28 cellular contexts compared by ENCODE assay signal in genomic region chr9:15182755-15183154, GRCh38.
A peak's percentile ranks its signal among the peaks of the same experiment; 100 is the strongest.
DNase-seq lines count a peak whose midpoint lies in the region; ATAC-seq and TF ChIP-seq lines count a peak whose summit lies in the region.
"Had no signal": no experiment of that assay in that cellular context is flagged by ENCODE, and none has a peak within 500 bp of the region (broad histone marks: within the 10 kb centered on the region; RNA-seq: fewer than 3 reads in every experiment).

No MANE protein-coding gene starts in this region.

- TF ChIP-seq CTCF in SK-N-SH (IDR thresholded peaks at IDR 0.05) (no peak), GM10266 (IDR thresholded peaks at IDR 0.05; ENCODE audit: control insufficient read depth, insufficient read depth, low read depth, missing control alignments) (no peak)

- no peak overlapping the region for H3K4ac ChIP-seq in mesenchymal stem cell (ENCODE audit: low read depth in 1 of 2, low read length in 2 of 2)

- H2AK5ac ChIP-seq in mesenchymal stem cell (ENCODE audit: low read length, severe bottlenecking) = no peak overlapping the region

- no peak overlapping the region for H2BK15ac ChIP-seq in mesenchymal stem cell (ENCODE audit: low read depth, poor library complexity, severe bottlenecking)

- no peak overlapping the region for H4K8ac ChIP-seq in mesenchymal stem cell (ENCODE audit: low read length)

- H3K36me3 ChIP-seq in SK-N-SH (replicated peaks in 1 of 2; ENCODE audit: control insufficient read depth in 1 of 2, insufficient read depth in 2 of 2, low read length in 1 of 2) (no peaks in the 10 kb centered on the region), mesenchymal stem cell (ENCODE audit: control insufficient read depth in 1 of 2, insufficient read depth in 2 of 2, low read depth in 1 of 2, low read length in 2 of 2) (peaks cover 9 to 60% of the 10 kb centered on the region in 2 experiments), MG63 (peaks cover 1% of the 10 kb centered on the region; the same call in 1 of the 2 replicates)
- H3K36me3 ChIP-seq: SJSA1 had no signal

- no peak overlapping the region for H3K23ac ChIP-seq in mesenchymal stem cell (ENCODE audit: low read length in 2 of 2)

- H3K79me2 ChIP-seq in SK-N-SH (ENCODE audit: insufficient read depth) = no peaks in the 10 kb centered on the region

- no peak overlapping the region for H2AFZ ChIP-seq in SK-N-SH (ENCODE audit: low read depth)
- no peak overlapping the region for H2AFZ ChIP-seq in mesenchymal stem cell (ENCODE audit: low read depth, low read length)

- H3K4me2 ChIP-seq in SK-N-SH (no peak overlapping the region), mesenchymal stem cell (ENCODE audit: low read length, poor library complexity, severe bottlenecking) (no peak overlapping the region)

- no peaks in the 10 kb centered on the region for H3K9me3 ChIP-seq in SK-N-SH
- H3K9me3 ChIP-seq in mesenchymal stem cell (ENCODE audit: control insufficient read depth, low read length) = no peaks in the 10 kb centered on the region
- H3K9me3 ChIP-seq in MG63 = no peaks in the 10 kb centered on the region
- H3K9me3 ChIP-seq: esophagus muscularis mucosa, gastrocnemius medialis, lower lobe of right lung, mucosa of descending colon, SJSA1, transverse colon had no signal

- H3K79me1 ChIP-seq in mesenchymal stem cell (replicated peaks; ENCODE audit: low read length, poor library complexity, severe bottlenecking) = peaks cover 5% of the 10 kb centered on the region

- H3K4me1 ChIP-seq in SK-N-SH (ENCODE audit: control insufficient read depth in 1 of 2, insufficient read depth in 2 of 2, low read depth in 1 of 2, low read length in 1 of 2) (peaks cover 0 to 15% of the 10 kb centered on the region in 2 experiments; a peak in 2 of 4 replicates), mesenchymal stem cell (ENCODE audit: control insufficient read depth, insufficient read depth, low read depth, low read length) (no peaks in the 10 kb centered on the region)
- H3K4me1 ChIP-seq: gastrocnemius medialis, lower lobe of right lung, SJSA1, transverse colon had no signal

- 67% methylated on average over 3 of the region's 3 CpGs for WGBS in SK-N-SH (ENCODE audit: low lambda C conversion rate)
- WGBS in mesenchymal stem cell = 77% methylated on average over 3 of the region's 3 CpGs

- no peak for TF ChIP-seq RAD21 in SK-N-SH (IDR thresholded peaks at IDR 0.05; ENCODE audit: low read length)

- H2BK5ac ChIP-seq in mesenchymal stem cell (ENCODE audit: low read depth, low read length, poor library complexity, severe bottlenecking) = no peak overlapping the region

- peak; percentile 79 for DNase-seq in NCI-H1694 (lab: John Stamatoyannopoulos, UW)
- DNase-seq in NCI-H524 (lab: John Stamatoyannopoulos, UW) = peak; percentile 21 to 79
- DNase-seq in SK-N-SH = peak; percentile 33
- peak; percentile 5 for DNase-seq in mesenchymal stem cell
- DNase-seq in activated CD4-positive, alpha-beta T cell treated with anti-CD3 and anti-CD28 coated beads, Interleukin-2, amount 50 U/mL, for 48 hours = no peak
- no peak for DNase-seq in GM10266 (ENCODE audit: extremely low spot score)
- DNase-seq in MG63 = no peak
- DNase-seq: activated CD4-positive, alpha-beta T cell treated with anti-CD3 and anti-CD28 coated beads, Interleukin-2, amount 50 U/mL, for 4 hours; activated naive CD8-positive, alpha-beta T cell treated with anti-CD3 and anti-CD28 coated beads, Interleukin-2, amount 50 U/mL, for 24 hours; activated T-cell treated with anti-CD3 and anti-CD28 coated beads, Interleukin-2, amount 50 U/mL, for 48 hours; CD8-positive, alpha-beta memory T cell; central memory CD4-positive, alpha-beta T cell; EL; endodermal cell; gastrocnemius medialis; hippocampal formation; KBM-7; lower lobe of right lung; mucosa of descending colon; natural killer cell; NCI-H526 treated with DMSO at 0.1 percent for 48 hours; occipital lobe; stimulated activated CD4-positive, alpha-beta T cell treated with anti-CD3 and anti-CD28 coated beads, Interleukin-4, amount 100 ng/mL, for 4 hours; transverse colon had no signal

- H3K14ac ChIP-seq in mesenchymal stem cell (ENCODE audit: low read length in 2 of 2) = no peak overlapping the region

- H3K4me3 ChIP-seq in SK-N-SH (ENCODE audit: low read depth in 2 of 2, low read length in 1 of 2) = no peak overlapping the region
- no peak overlapping the region for H3K4me3 ChIP-seq in mesenchymal stem cell (ENCODE audit: insufficient read depth in 1 of 2, low read depth in 1 of 2, low read length in 2 of 2)
- H3K4me3 ChIP-seq in MG63 = no peak overlapping the region
- H3K4me3 ChIP-seq: esophagus muscularis mucosa, gastrocnemius medialis, GM12878, lower lobe of right lung, mucosa of descending colon, SJSA1, transverse colon had no signal

- no peak overlapping the region for H3K18ac ChIP-seq in mesenchymal stem cell (ENCODE audit: low read depth in 1 of 2, low read length in 2 of 2)

- H3K9ac ChIP-seq in SK-N-SH (no peak overlapping the region), mesenchymal stem cell (ENCODE audit: low read length) (no peak overlapping the region)

- no peaks in the 10 kb centered on the region for H3K9me2 ChIP-seq in SK-N-SH

- no peak for ATAC-seq in HG02970 (IDR thresholded peaks at IDR 0.05; ENCODE audit: low FRiP score, unreplicated experiment)
- ATAC-seq: activated naive CD8-positive, alpha-beta T cell treated with anti-CD3 and anti-CD28 coated beads, Interleukin-2, amount 50 U/mL, for 24 hours; gastrocnemius medialis; GM12878; lower lobe of right lung; mucosa of descending colon; natural killer cell had no signal

- POLR2A ChIA-PET in SK-N-SH (lab: Yijun Ruan, JAX) = no interaction called here

- no peak overlapping the region; a peak in 1 of 4 replicates for H3K27ac ChIP-seq in SK-N-SH (ENCODE audit: low read depth in 2 of 2, low read length in 1 of 2)
- no peak overlapping the region for H3K27ac ChIP-seq in mesenchymal stem cell (ENCODE audit: low read length, poor library complexity, severe bottlenecking)
- H3K27ac ChIP-seq: esophagus muscularis mucosa, gastrocnemius medialis, lower lobe of right lung, SJSA1, transverse colon had no signal

- no peaks in the 10 kb centered on the region for H3F3A ChIP-seq in SK-N-SH (replicated peaks; ENCODE audit: insufficient read depth)

- H3K27me3 ChIP-seq in SK-N-SH (ENCODE audit: insufficient read depth) (no peaks in the 10 kb centered on the region), mesenchymal stem cell (ENCODE audit: control insufficient read depth in 1 of 2, insufficient read depth in 1 of 2, low read length in 2 of 2) (no peaks in the 10 kb centered on the region), MG63 (no peaks in the 10 kb centered on the region)
- H3K27me3 ChIP-seq: esophagus muscularis mucosa, gastrocnemius medialis, SJSA1, transverse colon had no signal

- H2BK120ac ChIP-seq in mesenchymal stem cell (ENCODE audit: low read depth, low read length) = no peak overlapping the region

- CTCF ChIA-PET in SK-N-SH (lab: Yijun Ruan, JAX) = interaction anchor here (0.9 kb wide), 1 partner anchor 29 kb away, joined by 3 read pairs; no protein-coding TSS in a partner anchor

- no peak overlapping the region for H4K91ac ChIP-seq in mesenchymal stem cell (ENCODE audit: low read length)

- no peaks in the 10 kb centered on the region for H4K20me1 ChIP-seq in SK-N-SH (ENCODE audit: insufficient read depth)

- peak in 1 of 2 experiments; percentile 71; a peak in 2 of 4 replicates for TF ChIP-seq EP300 in SK-N-SH (IDR thresholded peaks at IDR 0.05; ENCODE audit: borderline replicate concordance in 1 of 2, low read depth in 1 of 2, low read length in 1 of 2)

- H2BK12ac ChIP-seq in mesenchymal stem cell (ENCODE audit: low read length in 2 of 2) = no peak overlapping the region

TF ChIP-seq in SK-N-SH, 30 proteins besides CTCF, POLR2A, EP300 and RAD21:
- TF ChIP-seq MXI1 (IDR thresholded peaks at IDR 0.05; ENCODE audit: low read depth, low read length) (0 out of 2 replicates have a peak, but pooled peaks have one; percentile 50), FOSL2 (IDR thresholded peaks at IDR 0.05; ENCODE audit: borderline replicate concordance, low read depth) (no peak), TAF1 (IDR thresholded peaks at IDR 0.05; ENCODE audit: borderline replicate concordance, low read depth, low read length) (no peak), CHD2 (IDR thresholded peaks at IDR 0.05; ENCODE audit: low read length, partially characterized antibody) (peak; percentile 30), JUND (IDR thresholded peaks at IDR 0.05) (no peak), RCOR1 (IDR thresholded peaks at IDR 0.05; ENCODE audit: low read length) (peak; percentile 69), TCF12 (IDR thresholded peaks at IDR 0.05) (0 out of 2 replicates have a peak, but pooled peaks have one; percentile 16)

Comparison
In these comparisons a context has a peak if more than half of its experiments do, and no peak if none do; other contexts are left out.
1. DNase-seq: peak in NCI-H1694 (single experiment), NCI-H524 (2 of 2), SK-N-SH (single experiment) and mesenchymal stem cell (single experiment); none in activated CD4-positive, alpha-beta T cell treated with anti-CD3 and anti-CD28 coated beads, Interleukin-2, amount 50 U/mL, for 48 hours (0 of 2), GM10266 (single experiment) and MG63 (single experiment).